ENCODE assay signal across 9 cellular contexts in genomic region chr3:159322322-159322939, GRCh38.
A peak's percentile ranks its signal among the peaks of the same experiment; 100 is the strongest.
DNase-seq lines count a peak whose midpoint lies in the region; ATAC-seq and TF ChIP-seq lines count a peak whose summit lies in the region.
"Had no signal": no experiment of that assay in that cellular context is flagged by ENCODE, and none has a peak within 500 bp of the region (broad histone marks: within the 10 kb centered on the region; RNA-seq: fewer than 3 reads in every experiment).

No MANE protein-coding gene starts in this region.

- no peaks in the 10 kb centered on the region for H3K27me3 ChIP-seq in MG63

- peaks cover 6% of the 10 kb centered on the region for H3K9me3 Mint-ChIP-seq in mesothelial cell of epicardium
- H3K9me3 Mint-ChIP-seq in activated T-helper 2 cell treated with anti-CD3 and anti-CD28 coated beads, Interferon-gamma antibody, Interleukin-2, Interleukin-4, amounts not matched to agents 10 μg/mL and 5 μg/mL and 100 μg/mL, durations not matched to agents 14 hours and 24 hours and 36 hours: no peaks in the 10 kb centered on the region

- H3K4me1 Mint-ChIP-seq in mesothelial cell of epicardium: no peaks in the 10 kb centered on the region
- H3K4me1 Mint-ChIP-seq in activated T-helper 2 cell treated with anti-CD3 and anti-CD28 coated beads, Interferon-gamma antibody, Interleukin-2, Interleukin-4, amounts not matched to agents 10 μg/mL and 5 μg/mL and 100 μg/mL, durations not matched to agents 14 hours and 24 hours and 36 hours (ENCODE audit: low read depth): no peaks in the 10 kb centered on the region
- H3K4me1 Mint-ChIP-seq: CD4-positive, CD25-positive, alpha-beta regulatory T cell had no signal

- no peak overlapping the region for H3K4me3 Mint-ChIP-seq in mesothelial cell of epicardium
- H3K4me3 Mint-ChIP-seq in activated T-helper 2 cell treated with anti-CD3 and anti-CD28 coated beads, Interferon-gamma antibody, Interleukin-2, Interleukin-4, amounts not matched to agents 10 μg/mL and 5 μg/mL and 100 μg/mL, durations not matched to agents 14 hours and 24 hours and 36 hours (ENCODE audit: low read depth): no peak overlapping the region
- H3K4me3 Mint-ChIP-seq: CD4-positive, CD25-positive, alpha-beta regulatory T cell had no signal

- DNase-seq in NCI-H2029 treated with DMSO at 0.1 percent for 48 hours (lab: John Stamatoyannopoulos, UW) (peak; percentile 0), NCI-H2029 (lab: John Stamatoyannopoulos, UW) (no peak), MG63 (peak; percentile 35), cardiac fibroblast (ENCODE audit: low read depth in 2 of 2) (peak; percentile 25 to 49), mesothelial cell of epicardium (ENCODE audit: low spot score in 2 of 2, unreplicated experiment in 2 of 2) (peak in 1 of 2 experiments; percentile 40), DMS114 treated with DMSO at 0.1 percent for 48 hours (lab: John Stamatoyannopoulos, UW; ENCODE audit: unreplicated experiment) (no peak)
- no peak for DNase-seq in activated T-helper 2 cell treated with anti-CD3 and anti-CD28 coated beads, Interferon-gamma antibody, Interleukin-2, Interleukin-4, amounts not matched to agents 10 μg/mL and 5 μg/mL and 100 μg/mL, durations not matched to agents 14 hours and 24 hours and 36 hours (ENCODE audit: low spot score)

- no peaks in the 10 kb centered on the region for H3K36me3 ChIP-seq in MG63

- TF ChIP-seq CTCF in cardiac fibroblast (IDR thresholded peaks at IDR 0.05; ENCODE audit: low read depth, low read length) (peak; percentile 87), mesothelial cell of epicardium (IDR thresholded peaks at IDR 0.05; ENCODE audit: unreplicated experiment) (peak; percentile 71)

- H3K27ac Mint-ChIP-seq in mesothelial cell of epicardium: no peak overlapping the region
- H3K27ac Mint-ChIP-seq in activated T-helper 2 cell treated with anti-CD3 and anti-CD28 coated beads, Interferon-gamma antibody, Interleukin-2, Interleukin-4, amounts not matched to agents 10 μg/mL and 5 μg/mL and 100 μg/mL, durations not matched to agents 14 hours and 24 hours and 36 hours: no peak overlapping the region
- H3K27ac Mint-ChIP-seq: CD4-positive, CD25-positive, alpha-beta regulatory T cell had no signal

- intact Hi-C loops in activated T-helper 2 cell treated with anti-CD3 and anti-CD28 coated beads, Interferon-gamma antibody, Interleukin-2, Interleukin-4, amounts not matched to agents 10 μg/mL and 5 μg/mL and 100 μg/mL, durations not matched to agents 14 hours and 24 hours and 36 hours (cut with micrococcal nuclease): loop anchor here (1.0 kb wide), 1 partner anchor 483 kb away; no protein-coding TSS in a partner anchor

- ATAC-seq in GM21619 (IDR thresholded peaks at IDR 0.05; ENCODE audit: unreplicated experiment): peak; percentile 57

- no peaks in the 10 kb centered on the region for H3K36me3 Mint-ChIP-seq in mesothelial cell of epicardium
- no peaks in the 10 kb centered on the region for H3K36me3 Mint-ChIP-seq in activated T-helper 2 cell treated with anti-CD3 and anti-CD28 coated beads, Interferon-gamma antibody, Interleukin-2, Interleukin-4, amounts not matched to agents 10 μg/mL and 5 μg/mL and 100 μg/mL, durations not matched to agents 14 hours and 24 hours and 36 hours (ENCODE audit: low read depth)
- H3K36me3 Mint-ChIP-seq: CD4-positive, CD25-positive, alpha-beta regulatory T cell had no signal

- H3K27me3 Mint-ChIP-seq in mesothelial cell of epicardium (ENCODE audit: low read depth): no peaks in the 10 kb centered on the region
- no peaks in the 10 kb centered on the region for H3K27me3 Mint-ChIP-seq in activated T-helper 2 cell treated with anti-CD3 and anti-CD28 coated beads, Interferon-gamma antibody, Interleukin-2, Interleukin-4, amounts not matched to agents 10 μg/mL and 5 μg/mL and 100 μg/mL, durations not matched to agents 14 hours and 24 hours and 36 hours (ENCODE audit: low read depth)

- H3K4me3 ChIP-seq in MG63: no peak overlapping the region
- no peak overlapping the region for H3K4me3 ChIP-seq in cardiac fibroblast (replicated peaks in 1 of 2; ENCODE audit: low read depth in 2 of 2, low read length in 2 of 2)

- H3K9me3 ChIP-seq in MG63: no peaks in the 10 kb centered on the region

Comparison
In these comparisons a context has a peak if more than half of its experiments do, and no peak if none do; other contexts are left out.
1. DNase-seq: peak in NCI-H2029 treated with DMSO at 0.1 percent for 48 hours (single experiment), MG63 (single experiment) and cardiac fibroblast (2 of 2); none in NCI-H2029 (single experiment), DMS114 treated with DMSO at 0.1 percent for 48 hours (single experiment) and activated T-helper 2 cell treated with anti-CD3 and anti-CD28 coated beads, Interferon-gamma antibody, Interleukin-2, Interleukin-4, amounts not matched to agents 10 μg/mL and 5 μg/mL and 100 μg/mL, durations not matched to agents 14 hours and 24 hours and 36 hours (single experiment).